ENCODE assay signal across 1 cellular context in genomic region chr6:31680841-31681671, GRCh38.
TF ChIP-seq lines count a peak whose summit lies in the region.

A gene with protein sequence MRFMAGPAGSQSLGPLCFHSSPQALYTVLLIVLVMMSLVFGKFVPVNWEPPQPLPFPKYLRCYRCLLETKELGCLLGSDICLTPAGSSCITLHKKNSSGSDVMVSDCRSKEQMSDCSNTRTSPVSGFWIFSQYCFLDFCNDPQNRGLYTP (minus strand): TSS chr6:31681067. CDS start chr6:31680373, 694 bp downstream.

TF ChIP-seq in HepG2, 621 proteins besides CTCF, POLR2A, EP300 and RAD21 (continued from another document and continues in another):
- TF ChIP-seq NFAT5 (CRISPR knock-in tag; IDR thresholded peaks at IDR 0.05) (no peak), YEATS4 (CRISPR knock-in tag; IDR thresholded peaks at IDR 0.05; ENCODE audit: borderline replicate concordance) (no peak), ETV5 (CRISPR knock-in tag; IDR thresholded peaks at IDR 0.05; ENCODE audit: borderline replicate concordance) (peak; percentile 5; the same call in 1 of the 2 replicates), MEF2D (CRISPR knock-in tag; IDR thresholded peaks at IDR 0.05) (no peak), IRX3 (CRISPR knock-in tag; IDR thresholded peaks at IDR 0.05; ENCODE audit: borderline replicate concordance, low read depth) (no peak), ZNF672 (CRISPR knock-in tag; IDR thresholded peaks at IDR 0.05) (no peak), TFDP1 (CRISPR knock-in tag; IDR thresholded peaks at IDR 0.05; ENCODE audit: borderline replicate concordance) (no peak), ZNF781 (CRISPR knock-in tag; IDR thresholded peaks at IDR 0.05; ENCODE audit: borderline replicate concordance, not compliant biosample characterization) (peak; percentile 64), ERF (CRISPR knock-in tag; IDR thresholded peaks at IDR 0.05) (peak; percentile 75), PHF5A (CRISPR knock-in tag; IDR thresholded peaks at IDR 0.05; ENCODE audit: low read depth, unreplicated experiment) (no peak), BORCS8-MEF2B (CRISPR knock-in tag; IDR thresholded peaks at IDR 0.05) (peak; percentile 53; the same call in 1 of the 2 replicates), ZNF17 (CRISPR knock-in tag; IDR thresholded peaks at IDR 0.05) (no peak), ZNF891 (CRISPR knock-in tag; IDR thresholded peaks at IDR 0.05) (0 out of 2 replicates have a peak, but pooled peaks have one; percentile 24), JUNB (CRISPR knock-in tag; IDR thresholded peaks at IDR 0.05; ENCODE audit: borderline replicate concordance) (no peak), SIN3A (IDR thresholded peaks at IDR 0.05; ENCODE audit: borderline replicate concordance, low read depth, low read length) (no peak), ZNF552 (CRISPR knock-in tag; IDR thresholded peaks at IDR 0.05; ENCODE audit: borderline replicate concordance) (no peak), SP1 (IDR thresholded peaks at IDR 0.05) (no peak), SP1 (CRISPR knock-in tag; IDR thresholded peaks at IDR 0.05) (no peak), AHR (CRISPR knock-in tag; IDR thresholded peaks at IDR 0.05) (0 out of 2 replicates have a peak, but pooled peaks have one; percentile 44), GABPB1 (CRISPR knock-in tag; IDR thresholded peaks at IDR 0.05) (peak; percentile 13; the same call in 1 of the 2 replicates), BATF2 (CRISPR knock-in tag; IDR thresholded peaks at IDR 0.05) (no peak), MBD4 (IDR thresholded peaks at IDR 0.05; ENCODE audit: borderline replicate concordance, low read length) (no peak), SMARCC2 (IDR thresholded peaks at IDR 0.05) (no peak), TARDBP (CRISPR knock-in tag; IDR thresholded peaks at IDR 0.05) (peak; percentile 52; the same call in 1 of the 2 replicates), FOXA3 (CRISPR knock-in tag; IDR thresholded peaks at IDR 0.05) (0 out of 2 replicates have a peak, but pooled peaks have one; percentile 27), ZFP1 (CRISPR knock-in tag; IDR thresholded peaks at IDR 0.05) (no peak), SMAD9 (CRISPR knock-in tag; IDR thresholded peaks at IDR 0.05) (no peak), JUND (CRISPR knock-in tag; IDR thresholded peaks at IDR 0.05) (no peak), MXI1 (IDR thresholded peaks at IDR 0.05; ENCODE audit: borderline replicate concordance, low read depth, low read length) (no peak; the same call in 2 of the 3 replicates), REPIN1 (CRISPR knock-in tag; IDR thresholded peaks at IDR 0.05; ENCODE audit: borderline replicate concordance, low read depth) (0 out of 2 replicates have a peak, but pooled peaks have one; percentile 48), SRSF4 (IDR thresholded peaks at IDR 0.05; ENCODE audit: low read depth, low read length, poor library complexity, severe bottlenecking) (no peak), ZSCAN21 (CRISPR knock-in tag; IDR thresholded peaks at IDR 0.05; ENCODE audit: borderline replicate concordance) (no peak), ZNF282 (IDR thresholded peaks at IDR 0.05; ENCODE audit: partially characterized antibody) (no peak), ZBTB20 (CRISPR knock-in tag; IDR thresholded peaks at IDR 0.05; ENCODE audit: borderline replicate concordance, low read depth) (0 out of 2 replicates have a peak, but pooled peaks have one; percentile 57), IRF2 (CRISPR knock-in tag; IDR thresholded peaks at IDR 0.05) (peak; percentile 67; the same call in 1 of the 2 replicates), CENPT (CRISPR knock-in tag; IDR thresholded peaks at IDR 0.05; ENCODE audit: low read depth) (no peak), MTF2 (CRISPR knock-in tag; IDR thresholded peaks at IDR 0.05; ENCODE audit: borderline replicate concordance) (no peak), NPAS2 (CRISPR knock-in tag; IDR thresholded peaks at IDR 0.05; ENCODE audit: borderline replicate concordance) (no peak), CBX5 (CRISPR knock-in tag; IDR thresholded peaks at IDR 0.05; ENCODE audit: borderline replicate concordance) (peak; percentile 26; the same call in 1 of the 2 replicates), PITX1 (CRISPR knock-in tag; IDR thresholded peaks at IDR 0.05) (0 out of 2 replicates have a peak, but pooled peaks have one; percentile 62), ZNF232 (CRISPR knock-in tag; IDR thresholded peaks at IDR 0.05; ENCODE audit: borderline replicate concordance) (no peak), ZNF577 (CRISPR knock-in tag; IDR thresholded peaks at IDR 0.05; ENCODE audit: borderline replicate concordance, low read depth) (no peak), TFAP4 (IDR thresholded peaks at IDR 0.05; ENCODE audit: borderline replicate concordance, low read depth) (no peak), MEIS1 (CRISPR knock-in tag; IDR thresholded peaks at IDR 0.05; ENCODE audit: borderline replicate concordance) (no peak), MAFK (conservative IDR thresholded peaks at IDR 0.05 in 1 of 2, IDR thresholded peaks at IDR 0.05 in 1 of 2; ENCODE audit: low read length in 2 of 2) (no peak; a peak in 1 of 4 replicates)
- TF ChIP-seq, protein P1, sequence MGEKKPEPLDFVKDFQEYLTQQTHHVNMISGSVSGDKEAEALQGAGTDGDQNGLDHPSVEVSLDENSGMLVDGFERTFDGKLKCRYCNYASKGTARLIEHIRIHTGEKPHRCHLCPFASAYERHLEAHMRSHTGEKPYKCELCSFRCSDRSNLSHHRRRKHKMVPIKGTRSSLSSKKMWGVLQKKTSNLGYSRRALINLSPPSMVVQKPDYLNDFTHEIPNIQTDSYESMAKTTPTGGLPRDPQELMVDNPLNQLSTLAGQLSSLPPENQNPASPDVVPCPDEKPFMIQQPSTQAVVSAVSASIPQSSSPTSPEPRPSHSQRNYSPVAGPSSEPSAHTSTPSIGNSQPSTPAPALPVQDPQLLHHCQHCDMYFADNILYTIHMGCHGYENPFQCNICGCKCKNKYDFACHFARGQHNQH (CRISPR knock-in tag; IDR thresholded peaks at IDR 0.05): peak; percentile 67
- TF ChIP-seq, protein P2, sequence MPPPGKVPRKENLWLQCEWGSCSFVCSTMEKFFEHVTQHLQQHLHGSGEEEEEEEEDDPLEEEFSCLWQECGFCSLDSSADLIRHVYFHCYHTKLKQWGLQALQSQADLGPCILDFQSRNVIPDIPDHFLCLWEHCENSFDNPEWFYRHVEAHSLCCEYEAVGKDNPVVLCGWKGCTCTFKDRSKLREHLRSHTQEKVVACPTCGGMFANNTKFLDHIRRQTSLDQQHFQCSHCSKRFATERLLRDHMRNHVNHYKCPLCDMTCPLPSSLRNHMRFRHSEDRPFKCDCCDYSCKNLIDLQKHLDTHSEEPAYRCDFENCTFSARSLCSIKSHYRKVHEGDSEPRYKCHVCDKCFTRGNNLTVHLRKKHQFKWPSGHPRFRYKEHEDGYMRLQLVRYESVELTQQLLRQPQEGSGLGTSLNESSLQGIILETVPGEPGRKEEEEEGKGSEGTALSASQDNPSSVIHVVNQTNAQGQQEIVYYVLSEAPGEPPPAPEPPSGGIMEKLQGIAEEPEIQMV (CRISPR knock-in tag; IDR thresholded peaks at IDR 0.05; ENCODE audit: low read depth): no peak
- TF ChIP-seq, protein P3, sequence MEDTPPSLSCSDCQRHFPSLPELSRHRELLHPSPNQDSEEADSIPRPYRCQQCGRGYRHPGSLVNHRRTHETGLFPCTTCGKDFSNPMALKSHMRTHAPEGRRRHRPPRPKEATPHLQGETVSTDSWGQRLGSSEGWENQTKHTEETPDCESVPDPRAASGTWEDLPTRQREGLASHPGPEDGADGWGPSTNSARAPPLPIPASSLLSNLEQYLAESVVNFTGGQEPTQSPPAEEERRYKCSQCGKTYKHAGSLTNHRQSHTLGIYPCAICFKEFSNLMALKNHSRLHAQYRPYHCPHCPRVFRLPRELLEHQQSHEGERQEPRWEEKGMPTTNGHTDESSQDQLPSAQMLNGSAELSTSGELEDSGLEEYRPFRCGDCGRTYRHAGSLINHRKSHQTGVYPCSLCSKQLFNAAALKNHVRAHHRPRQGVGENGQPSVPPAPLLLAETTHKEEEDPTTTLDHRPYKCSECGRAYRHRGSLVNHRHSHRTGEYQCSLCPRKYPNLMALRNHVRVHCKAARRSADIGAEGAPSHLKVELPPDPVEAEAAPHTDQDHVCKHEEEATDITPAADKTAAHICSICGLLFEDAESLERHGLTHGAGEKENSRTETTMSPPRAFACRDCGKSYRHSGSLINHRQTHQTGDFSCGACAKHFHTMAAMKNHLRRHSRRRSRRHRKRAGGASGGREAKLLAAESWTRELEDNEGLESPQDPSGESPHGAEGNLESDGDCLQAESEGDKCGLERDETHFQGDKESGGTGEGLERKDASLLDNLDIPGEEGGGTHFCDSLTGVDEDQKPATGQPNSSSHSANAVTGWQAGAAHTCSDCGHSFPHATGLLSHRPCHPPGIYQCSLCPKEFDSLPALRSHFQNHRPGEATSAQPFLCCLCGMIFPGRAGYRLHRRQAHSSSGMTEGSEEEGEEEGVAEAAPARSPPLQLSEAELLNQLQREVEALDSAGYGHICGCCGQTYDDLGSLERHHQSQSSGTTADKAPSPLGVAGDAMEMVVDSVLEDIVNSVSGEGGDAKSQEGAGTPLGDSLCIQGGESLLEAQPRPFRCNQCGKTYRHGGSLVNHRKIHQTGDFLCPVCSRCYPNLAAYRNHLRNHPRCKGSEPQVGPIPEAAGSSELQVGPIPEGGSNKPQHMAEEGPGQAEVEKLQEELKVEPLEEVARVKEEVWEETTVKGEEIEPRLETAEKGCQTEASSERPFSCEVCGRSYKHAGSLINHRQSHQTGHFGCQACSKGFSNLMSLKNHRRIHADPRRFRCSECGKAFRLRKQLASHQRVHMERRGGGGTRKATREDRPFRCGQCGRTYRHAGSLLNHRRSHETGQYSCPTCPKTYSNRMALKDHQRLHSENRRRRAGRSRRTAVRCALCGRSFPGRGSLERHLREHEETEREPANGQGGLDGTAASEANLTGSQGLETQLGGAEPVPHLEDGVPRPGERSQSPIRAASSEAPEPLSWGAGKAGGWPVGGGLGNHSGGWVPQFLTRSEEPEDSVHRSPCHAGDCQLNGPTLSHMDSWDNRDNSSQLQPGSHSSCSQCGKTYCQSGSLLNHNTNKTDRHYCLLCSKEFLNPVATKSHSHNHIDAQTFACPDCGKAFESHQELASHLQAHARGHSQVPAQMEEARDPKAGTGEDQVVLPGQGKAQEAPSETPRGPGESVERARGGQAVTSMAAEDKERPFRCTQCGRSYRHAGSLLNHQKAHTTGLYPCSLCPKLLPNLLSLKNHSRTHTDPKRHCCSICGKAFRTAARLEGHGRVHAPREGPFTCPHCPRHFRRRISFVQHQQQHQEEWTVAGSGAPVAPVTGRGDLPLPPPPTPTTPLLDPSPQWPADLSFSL (CRISPR knock-in tag; IDR thresholded peaks at IDR 0.05): no peak
